22 cellular contexts compared by ENCODE assay signal in the genomic region with DNA sequence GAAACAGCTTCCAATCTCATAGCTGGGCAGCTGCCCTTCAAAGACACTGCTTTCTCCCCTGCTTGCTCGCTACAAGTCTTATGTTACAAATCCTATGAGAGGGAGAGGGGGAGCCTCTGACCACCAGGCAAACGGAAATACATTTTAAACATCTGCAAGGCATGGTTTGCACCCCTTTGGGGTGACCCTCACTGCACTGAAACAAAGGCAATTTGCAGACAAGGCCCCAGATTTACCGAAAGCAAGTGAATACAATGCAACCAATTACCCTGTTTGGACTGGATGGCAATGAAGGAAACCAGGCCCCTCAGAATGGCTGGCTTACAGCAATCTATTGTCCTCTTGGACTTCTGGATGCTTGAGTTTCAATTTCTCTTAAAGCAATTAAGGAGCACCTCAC. TPM values are rescaled to one million over a fixed set of nuclear protein-coding genes. Genes with fewer than 3 reads are reported as not detected.
DNase-seq lines count a peak whose midpoint lies in the region; ATAC-seq, FAIRE-seq and TF ChIP-seq lines count a peak whose summit lies in the region.
"Had no signal": no experiment of that assay in that cellular context is flagged by ENCODE, and none has a peak within 500 bp of the region (broad histone marks: within the 10 kb centered on the region; RNA-seq: fewer than 3 reads in every experiment).

No MANE protein-coding gene starts in this region.

- peak overlapping the region; percentile 30 for H3K27ac Mint-ChIP-seq in activated naive CD8-positive, alpha-beta T cell
- no peak overlapping the region for H3K27ac Mint-ChIP-seq in activated naive CD8-positive, alpha-beta T cell treated with anti-CD3 and anti-CD28 coated beads, Interleukin-2, amount 50 U/mL, for 24 hours
- H3K27ac Mint-ChIP-seq in activated T-helper 17 cell treated with anti-CD3 and anti-CD28 coated beads, Interleukin-2, amount 50 U/mL, for 72 hours, result peak overlapping the region; percentile 65
- peak overlapping the region; percentile 2 for H3K27ac Mint-ChIP-seq in type B pancreatic cell
- H3K27ac Mint-ChIP-seq in activated CD4-positive, alpha-beta memory T cell treated with anti-CD3 and anti-CD28 coated beads, Interleukin-2, amount 10 ng/mL, durations not matched to agents 7 days and 5 days, result no peak overlapping the region
- H3K27ac Mint-ChIP-seq: activated B cell treated with CpG ODN at 0.5 μM for 24 hours had no signal

- CTCF ChIA-PET in activated CD4-positive, alpha-beta memory T cell treated with anti-CD3 and anti-CD28 coated beads, Interleukin-2, amount 10 ng/mL, durations not matched to agents 7 days and 5 days (lab: Charles Lee), result no interaction called here

- TF ChIP-seq CTCF in type B pancreatic cell (conservative IDR thresholded peaks at IDR 0.05), result peak; percentile 32

- no peak for FAIRE-seq in RCC 7860 (lab: Jason Lieb, UNC)
- FAIRE-seq: A204.1, colon, endometrium, GM12892 had no signal

- H3K9me3 Mint-ChIP-seq in activated naive CD8-positive, alpha-beta T cell (ENCODE audit: low read depth), result no peaks in the 10 kb centered on the region
- H3K9me3 Mint-ChIP-seq in activated naive CD8-positive, alpha-beta T cell treated with anti-CD3 and anti-CD28 coated beads, Interleukin-2, amount 50 U/mL, for 24 hours, result no peaks in the 10 kb centered on the region
- no peaks in the 10 kb centered on the region for H3K9me3 Mint-ChIP-seq in activated T-helper 17 cell treated with anti-CD3 and anti-CD28 coated beads, Interleukin-2, amount 50 U/mL, for 72 hours
- no peaks in the 10 kb centered on the region for H3K9me3 Mint-ChIP-seq in type B pancreatic cell
- no peaks in the 10 kb centered on the region for H3K9me3 Mint-ChIP-seq in activated CD4-positive, alpha-beta memory T cell treated with anti-CD3 and anti-CD28 coated beads, Interleukin-2, amount 10 ng/mL, durations not matched to agents 7 days and 5 days
- H3K9me3 Mint-ChIP-seq: activated B cell treated with CpG ODN at 0.5 μM for 24 hours had no signal

- no peak for ATAC-seq in activated naive CD8-positive, alpha-beta T cell treated with anti-CD3 and anti-CD28 coated beads, Interleukin-2, amount 50 U/mL, for 24 hours
- ATAC-seq in activated T-helper 17 cell treated with anti-CD3 and anti-CD28 coated beads, Interleukin-2, amount 50 U/mL, for 72 hours (replicated peaks), result no peak
- ATAC-seq: body of pancreas, Right ventricle myocardium inferior had no signal

- no peak for DNase-seq in activated naive CD8-positive, alpha-beta T cell treated with anti-CD3 and anti-CD28 coated beads, Interleukin-2, amount 50 U/mL, for 24 hours
- DNase-seq in islet precursor cell (peak; percentile 47), type B pancreatic cell (ENCODE audit: extremely low spot score, unreplicated experiment) (no peak), DMS79 treated with DMSO at 0.1 percent for 48 hours (lab: John Stamatoyannopoulos, UW) (no peak), RCC 7860 (ENCODE audit: low spot score) (no peak)
- DNase-seq in activated CD4-positive, alpha-beta memory T cell treated with anti-CD3 and anti-CD28 coated beads, Interleukin-2, amount 10 ng/mL, durations not matched to agents 7 days and 5 days, result no peak
- DNase-seq: activated B cell treated with CpG ODN at 0.5 μM for 24 hours; activated CD4-positive, alpha-beta T cell treated with anti-CD3 and anti-CD28 coated beads, Interleukin-2, amount 50 U/mL, for 4 hours; activated CD8-positive, alpha-beta memory T cell treated with anti-CD3 and anti-CD28 coated beads, Interleukin-2, amount 50 U/mL, for 4 hours; COR-L47; IMR-90; NCI-H1105; NCI-H1930 had no signal

- H3K27me3 Mint-ChIP-seq in activated naive CD8-positive, alpha-beta T cell, result no peaks in the 10 kb centered on the region
- H3K27me3 Mint-ChIP-seq in activated naive CD8-positive, alpha-beta T cell treated with anti-CD3 and anti-CD28 coated beads, Interleukin-2, amount 50 U/mL, for 24 hours, result no peaks in the 10 kb centered on the region
- no peaks in the 10 kb centered on the region for H3K27me3 Mint-ChIP-seq in activated T-helper 17 cell treated with anti-CD3 and anti-CD28 coated beads, Interleukin-2, amount 50 U/mL, for 72 hours
- no peaks in the 10 kb centered on the region for H3K27me3 Mint-ChIP-seq in type B pancreatic cell
- H3K27me3 Mint-ChIP-seq in activated CD4-positive, alpha-beta memory T cell treated with anti-CD3 and anti-CD28 coated beads, Interleukin-2, amount 10 ng/mL, durations not matched to agents 7 days and 5 days, result no peaks in the 10 kb centered on the region
- H3K27me3 Mint-ChIP-seq: activated B cell treated with CpG ODN at 0.5 μM for 24 hours had no signal

- H3K4me1 Mint-ChIP-seq in activated naive CD8-positive, alpha-beta T cell (ENCODE audit: low read depth), result peaks cover 1% of the 10 kb centered on the region
- peaks cover 9% of the 10 kb centered on the region for H3K4me1 Mint-ChIP-seq in activated naive CD8-positive, alpha-beta T cell treated with anti-CD3 and anti-CD28 coated beads, Interleukin-2, amount 50 U/mL, for 24 hours
- peaks cover 8% of the 10 kb centered on the region for H3K4me1 Mint-ChIP-seq in activated T-helper 17 cell treated with anti-CD3 and anti-CD28 coated beads, Interleukin-2, amount 50 U/mL, for 72 hours
- H3K4me1 Mint-ChIP-seq in type B pancreatic cell (ENCODE audit: unreplicated experiment), result peaks cover 4% of the 10 kb centered on the region
- peaks cover 10% of the 10 kb centered on the region for H3K4me1 Mint-ChIP-seq in activated CD4-positive, alpha-beta memory T cell treated with anti-CD3 and anti-CD28 coated beads, Interleukin-2, amount 10 ng/mL, durations not matched to agents 7 days and 5 days

- POLR2A ChIA-PET in activated CD4-positive, alpha-beta memory T cell treated with anti-CD3 and anti-CD28 coated beads, Interleukin-2, amount 10 ng/mL, durations not matched to agents 7 days and 5 days (lab: Charles Lee), result no interaction called here

- H3K4me3 Mint-ChIP-seq in activated naive CD8-positive, alpha-beta T cell, result no peak overlapping the region
- H3K4me3 Mint-ChIP-seq in activated naive CD8-positive, alpha-beta T cell treated with anti-CD3 and anti-CD28 coated beads, Interleukin-2, amount 50 U/mL, for 24 hours, result no peak overlapping the region
- H3K4me3 Mint-ChIP-seq in activated T-helper 17 cell treated with anti-CD3 and anti-CD28 coated beads, Interleukin-2, amount 50 U/mL, for 72 hours, result no peak overlapping the region
- H3K4me3 Mint-ChIP-seq in type B pancreatic cell, result no peak overlapping the region
- no peak overlapping the region for H3K4me3 Mint-ChIP-seq in activated CD4-positive, alpha-beta memory T cell treated with anti-CD3 and anti-CD28 coated beads, Interleukin-2, amount 10 ng/mL, durations not matched to agents 7 days and 5 days
- H3K4me3 Mint-ChIP-seq: activated B cell treated with CpG ODN at 0.5 μM for 24 hours had no signal

- peaks cover 8% of the 10 kb centered on the region for H3K36me3 Mint-ChIP-seq in activated naive CD8-positive, alpha-beta T cell
- peaks cover 48% of the 10 kb centered on the region for H3K36me3 Mint-ChIP-seq in activated naive CD8-positive, alpha-beta T cell treated with anti-CD3 and anti-CD28 coated beads, Interleukin-2, amount 50 U/mL, for 24 hours (ENCODE audit: low read depth)
- peaks cover 96% of the 10 kb centered on the region for H3K36me3 Mint-ChIP-seq in activated T-helper 17 cell treated with anti-CD3 and anti-CD28 coated beads, Interleukin-2, amount 50 U/mL, for 72 hours (ENCODE audit: low read depth)
- peaks cover 25% of the 10 kb centered on the region for H3K36me3 Mint-ChIP-seq in type B pancreatic cell
- peaks cover 57% of the 10 kb centered on the region for H3K36me3 Mint-ChIP-seq in activated CD4-positive, alpha-beta memory T cell treated with anti-CD3 and anti-CD28 coated beads, Interleukin-2, amount 10 ng/mL, durations not matched to agents 7 days and 5 days (ENCODE audit: low read depth)

RNA-seq across cellular contexts. Expression of gene ATP13A2, which starts 11.8 kb away (rescaled TPM):
- total RNA-seq in activated T-helper 17 cell treated with anti-CD3 and anti-CD28 coated beads, Interleukin-2, amount 50 U/mL, for 72 hours, result 10 to 100 TPM; 24.2 to 51.7 TPM
- total RNA-seq in type B pancreatic cell (ENCODE audit: low replicate concordance), result 66.4 and 80.3 TPM in 2 replicates
- 10 to 100 TPM; 65.4 to 72.8 TPM for total RNA-seq in activated CD4-positive, alpha-beta memory T cell treated with anti-CD3 and anti-CD28 coated beads, Interleukin-2, amount 10 ng/mL, durations not matched to agents 7 days and 5 days

RNA-seq across cellular contexts. Expression of gene SDHB, which starts 30.3 kb away (rescaled TPM):
- 100 to 1,000 TPM in 1 of 2 donors, 10 to 100 TPM in 1; 82.9 to 137 TPM for total RNA-seq in activated T-helper 17 cell treated with anti-CD3 and anti-CD28 coated beads, Interleukin-2, amount 50 U/mL, for 72 hours
- total RNA-seq in type B pancreatic cell (ENCODE audit: low replicate concordance), result 72.7 and 101 TPM in 2 replicates
- total RNA-seq in activated CD4-positive, alpha-beta memory T cell treated with anti-CD3 and anti-CD28 coated beads, Interleukin-2, amount 10 ng/mL, durations not matched to agents 7 days and 5 days, result 10 to 100 TPM; 90.9 to 91.3 TPM

RNA-seq across cellular contexts. Expression of gene MFAP2, which starts 43.2 kb away (rescaled TPM):
- not detected for total RNA-seq in activated T-helper 17 cell treated with anti-CD3 and anti-CD28 coated beads, Interleukin-2, amount 50 U/mL, for 72 hours
- 112 and 158 TPM in 2 replicates for total RNA-seq in type B pancreatic cell (ENCODE audit: low replicate concordance)
- under 1 TPM in 1 of 2 experiments, not detected in 1; 0.25 TPM for total RNA-seq in activated CD4-positive, alpha-beta memory T cell treated with anti-CD3 and anti-CD28 coated beads, Interleukin-2, amount 10 ng/mL, durations not matched to agents 7 days and 5 days
- total RNA-seq: activated B cell treated with CpG ODN at 0.5 μM for 24 hours, OCI-LY7 had no signal

Comparison
In these comparisons a context has a peak if more than half of its experiments do, and no peak if none do; other contexts are left out.
1. H3K27ac Mint-ChIP-seq: peak in activated naive CD8-positive, alpha-beta T cell (single experiment), activated T-helper 17 cell treated with anti-CD3 and anti-CD28 coated beads, Interleukin-2, amount 50 U/mL, for 72 hours (single experiment) and type B pancreatic cell (single experiment); none in activated naive CD8-positive, alpha-beta T cell treated with anti-CD3 and anti-CD28 coated beads, Interleukin-2, amount 50 U/mL, for 24 hours (single experiment) and activated CD4-positive, alpha-beta memory T cell treated with anti-CD3 and anti-CD28 coated beads, Interleukin-2, amount 10 ng/mL, durations not matched to agents 7 days and 5 days (single experiment).
2. RNA of gene MFAP2, which starts 43.2 kb away (total RNA-seq): 112 to 158 TPM in type B pancreatic cell; 0.25 TPM in activated CD4-positive, alpha-beta memory T cell treated with anti-CD3 and anti-CD28 coated beads, Interleukin-2, amount 10 ng/mL, durations not matched to agents 7 days and 5 days and not detected in activated T-helper 17 cell treated with anti-CD3 and anti-CD28 coated beads, Interleukin-2, amount 50 U/mL, for 72 hours; every median in the first group is over 10 times any median in the second.